ENCODE assay signal across 17 cellular contexts in genomic region chr12:130649101-130649571, GRCh38.
"Had no signal": no experiment of that assay in that cellular context is flagged by ENCODE, and none has a peak within 500 bp of the region (broad histone marks: within the 10 kb centered on the region; RNA-seq: fewer than 3 reads in every experiment).

No MANE protein-coding gene starts in this region.

- H3K36me3 ChIP-seq: neutrophil, tibial artery, upper lobe of left lung, vagina had no signal

- H3K4me1 Mint-ChIP-seq: naive B cell, nephron had no signal

- H3K27me3 ChIP-seq: dorsolateral prefrontal cortex, hepatocyte, neutrophil, tibial artery, upper lobe of left lung, vagina had no signal

- H3K79me2 ChIP-seq: hepatocyte had no signal

- H3K9me3 ChIP-seq: neutrophil, upper lobe of left lung, vagina had no signal

- FAIRE-seq: small intestine had no signal

- H3K4me3 ChIP-seq: hepatocyte, tibial artery, upper lobe of left lung, vagina had no signal

- H3K36me3 Mint-ChIP-seq: naive B cell had no signal

- DNase-seq: cortex of kidney; dorsolateral prefrontal cortex; effector CD8-positive, alpha-beta T cell; foreskin melanocyte; left colon; left ventricle myocardium superior; mesendoderm; naive B cell; small intestine; stimulated activated CD4-positive, alpha-beta T cell treated with anti-CD3 and anti-CD28 coated beads, Interleukin-2, amount 100 ng/mL, for 48 hours; stimulated activated naive CD4-positive, alpha-beta T cell treated with Interleukin-2 at 50 U/mL for 16 hours; tibial artery had no signal

- H3K4me3 Mint-ChIP-seq: nephron had no signal

- ATAC-seq: left colon, left ventricle myocardium superior had no signal

- H3K27ac ChIP-seq: hepatocyte, neutrophil, tibial artery, upper lobe of left lung, vagina had no signal

- H3K4me2 ChIP-seq: hepatocyte had no signal

- H3K4me1 ChIP-seq: tibial artery, upper lobe of left lung, vagina had no signal

- H3K27ac Mint-ChIP-seq: naive B cell, nephron had no signal

- H2AFZ ChIP-seq: hepatocyte had no signal
